ENCODE assay signal across 8 cellular contexts in the genomic region with DNA sequence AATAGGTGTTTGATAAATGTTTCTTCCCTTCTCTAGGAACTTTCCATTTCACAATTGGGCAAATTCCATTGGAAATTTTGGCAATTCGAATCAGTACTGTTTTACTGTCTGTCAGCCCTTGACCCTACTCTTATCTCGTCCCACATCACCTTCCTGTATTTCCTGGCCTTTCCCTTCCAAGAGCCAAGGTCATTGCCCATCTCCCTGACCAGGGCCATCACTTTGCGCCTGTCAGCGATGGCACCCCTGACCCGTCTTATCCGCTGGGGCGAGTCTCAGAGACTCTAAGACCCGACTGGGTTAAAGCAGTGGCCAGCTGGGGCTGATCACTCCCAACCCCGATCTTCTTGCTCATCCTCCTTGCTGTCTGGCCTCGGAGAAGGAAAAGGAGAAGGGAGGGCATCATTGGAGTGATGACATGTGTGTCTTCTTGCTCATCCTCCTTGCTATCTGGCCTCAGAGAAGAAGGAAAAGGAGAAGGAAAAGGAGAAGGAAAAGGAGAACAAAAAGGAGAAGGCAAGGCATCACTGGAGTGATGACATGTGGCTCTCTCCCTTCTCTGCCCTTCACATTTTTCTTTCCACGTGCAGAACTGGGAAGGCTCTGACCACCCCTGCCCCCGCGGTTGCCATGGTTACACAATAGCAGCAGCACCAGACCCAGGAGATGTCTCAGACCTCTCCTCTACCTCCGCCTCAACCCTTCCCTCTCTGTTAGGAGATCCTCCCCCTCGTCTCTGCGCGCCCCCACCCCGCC. TPM values are rescaled to one million over a fixed set of nuclear protein-coding genes. Genes with fewer than 3 reads are reported as not detected.
DNase-seq lines count a peak whose midpoint lies in the region; ATAC-seq, FAIRE-seq and TF ChIP-seq lines count a peak whose summit lies in the region.
"Had no signal": no experiment of that assay in that cellular context is flagged by ENCODE, and none has a peak within 500 bp of the region (broad histone marks: within the 10 kb centered on the region; RNA-seq: fewer than 3 reads in every experiment).

No MANE protein-coding gene starts in this region.

- no peak for TF ChIP-seq EP300 in HepG2 (IDR thresholded peaks at IDR 0.05; ENCODE audit: low read depth in 2 of 2, low read length in 2 of 2)
- no peak for TF ChIP-seq EP300 in HepG2 (CRISPR knock-in tag; IDR thresholded peaks at IDR 0.05; ENCODE audit: borderline replicate concordance)

- H3K36me3 ChIP-seq in HepG2 (replicated peaks in 1 of 2; ENCODE audit: control insufficient read depth in 1 of 2, insufficient read depth in 2 of 2, low read length in 2 of 2) (no peaks in the 10 kb centered on the region), tibial artery (no peaks in the 10 kb centered on the region)

- ATAC-seq in HepG2, result no peak
- no peak for ATAC-seq in stimulated activated naive CD8-positive, alpha-beta T cell treated with anti-CD3 and anti-CD28 coated beads, Interleukin-15, amount 100 ng/mL, for 72 hours
- ATAC-seq in HG02973 (IDR thresholded peaks at IDR 0.05; ENCODE audit: unreplicated experiment), result no peak

- in situ Hi-C loops in HepG2 (cut with HindIII; ENCODE audit: extremely low pct_ligation_motif_present, low pct_unique_long_range_greater_than_20kb), result no loop called here

- H3K27me3 Mint-ChIP-seq in stimulated activated naive CD8-positive, alpha-beta T cell treated with anti-CD3 and anti-CD28 coated beads, Interleukin-15, amount 100 ng/mL, for 72 hours, result peaks cover 39% of the 10 kb centered on the region

- H3K27me3 ChIP-seq in HepG2 (ENCODE audit: control insufficient read depth in 1 of 2, insufficient read depth in 2 of 2, low read length in 2 of 2) (peaks cover 1 to 30% of the 10 kb centered on the region in 2 experiments; a peak in 4 of 5 replicates), tibial artery (no peaks in the 10 kb centered on the region)

- peaks cover 18% of the 10 kb centered on the region for H3K4me1 Mint-ChIP-seq in stimulated activated naive CD8-positive, alpha-beta T cell treated with anti-CD3 and anti-CD28 coated beads, Interleukin-15, amount 100 ng/mL, for 72 hours

- H3K27ac ChIP-seq in HepG2 (ENCODE audit: extremely low read length, insufficient read depth, low read length) (no peak overlapping the region), tibial artery (peak overlapping the region; percentile 75 to 88)

- no peak overlapping the region for H3K9ac ChIP-seq in HepG2 (ENCODE audit: insufficient read depth, low read depth, low read length)

- H3K4me3 ChIP-seq in choroid plexus epithelial cell (ENCODE audit: low read depth, low read length), result peak overlapping the region; percentile 52
- no peak overlapping the region for H3K4me3 ChIP-seq in HepG2 (replicated peaks in 1 of 3; ENCODE audit: insufficient read depth in 1 of 3, low read depth in 2 of 3, low read length in 3 of 3)
- H3K4me3 ChIP-seq in tibial artery, result peak overlapping the region; percentile 64 to 69

- no peak for FAIRE-seq in HepG2 (lab: Jason Lieb, UNC)

- H3K79me2 ChIP-seq in HepG2 (ENCODE audit: insufficient read depth, low read length), result no peaks in the 10 kb centered on the region

- H2AFZ ChIP-seq in HepG2 (ENCODE audit: low read length), result no peak overlapping the region

- no peak overlapping the region for H3K4me3 Mint-ChIP-seq in stimulated activated naive CD8-positive, alpha-beta T cell treated with anti-CD3 and anti-CD28 coated beads, Interleukin-15, amount 100 ng/mL, for 72 hours

- H4K20me1 ChIP-seq in HepG2 (ENCODE audit: insufficient read depth, low read length), result no peaks in the 10 kb centered on the region

- peaks cover 0 to 13% of the 10 kb centered on the region in 2 donors for H3K9me3 Mint-ChIP-seq in stimulated activated naive CD8-positive, alpha-beta T cell treated with anti-CD3 and anti-CD28 coated beads, Interleukin-15, amount 100 ng/mL, for 72 hours

- POLR2A ChIA-PET in HepG2 (lab: Yijun Ruan, JAX), result no interaction called here

- CTCF ChIA-PET in HepG2 (lab: Yijun Ruan, JAX; ENCODE audit: low intra/inter-chr PET ratio, low total read pairs), result no interaction called here

- no peak for TF ChIP-seq POLR2A in HepG2 (IDR thresholded peaks at IDR 0.05; ENCODE audit: insufficient read depth in 1 of 2, low read depth in 2 of 2, low read length in 2 of 2)

- H3K27ac Mint-ChIP-seq in stimulated activated naive CD8-positive, alpha-beta T cell treated with anti-CD3 and anti-CD28 coated beads, Interleukin-15, amount 100 ng/mL, for 72 hours, result no peak overlapping the region
- H3K27ac Mint-ChIP-seq: stimulated activated naive CD8-positive, alpha-beta T cell treated with anti-CD3 and anti-CD28 coated beads, Interleukin-15, Interleukin-2, amounts not matched to agents 100 ng/mL and 50 ng/mL, for 24 hours had no signal

- WGBS in HepG2 (ENCODE audit: low lambda C conversion rate), result 8% methylated on average over 18 of the region's 18 CpGs

- no peak overlapping the region for H3K4me2 ChIP-seq in HepG2 (ENCODE audit: low read depth, low read length)

- intact Hi-C loops in HepG2 (cut with micrococcal nuclease; ENCODE audit: unreplicated experiment) (no loop called here), tibial artery (cut with DNase I; ENCODE audit: low total_unique reads) (loop anchor here (5.0 kb wide), 1 partner anchor 142 kb away; no protein-coding TSS in a partner anchor)

- BruUV-seq in HepG2 (replicated peaks; lab: Mats Ljungman, UMichigan), result no TSS peak

- H3K4me1 ChIP-seq in HepG2 (ENCODE audit: insufficient read depth, low read length), result peaks cover 6% of the 10 kb centered on the region; the same call in 1 of the 2 replicates
- H3K4me1 ChIP-seq in tibial artery, result peaks cover 0 to 25% (median 14%) of the 10 kb centered on the region in 4 donors

- H3K9me3 ChIP-seq in HepG2 (ENCODE audit: low read length) (no peaks in the 10 kb centered on the region; the same call in 1 of the 2 replicates), tibial artery (no peaks in the 10 kb centered on the region)

- no peak for TF ChIP-seq RAD21 in HepG2 (CRISPR knock-in tag; IDR thresholded peaks at IDR 0.05)

- DNase-seq in M059J (ENCODE audit: low read depth), result peak; percentile 81
- peak; percentile 51 for DNase-seq in choroid plexus epithelial cell (ENCODE audit: low read depth)
- DNase-seq in HepG2 (ENCODE audit: low spot score), result no peak
- peak; percentile 48 to 70 for DNase-seq in tibial artery
- no peak for DNase-seq in stimulated activated naive CD8-positive, alpha-beta T cell treated with anti-CD3 and anti-CD28 coated beads, Interleukin-15, amount 100 ng/mL, for 72 hours
- no peak for DNase-seq in NCI-H2029 (lab: John Stamatoyannopoulos, UW)

- no peak for TF ChIP-seq CTCF in choroid plexus epithelial cell (conservative IDR thresholded peaks at IDR 0.05; ENCODE audit: low read depth, low read length)
- no peak for TF ChIP-seq CTCF in HepG2 (CRISPR knock-in tag; IDR thresholded peaks at IDR 0.05)
- TF ChIP-seq CTCF in tibial artery (IDR thresholded peaks at IDR 0.05), result no peak

TF ChIP-seq in HepG2, 621 proteins besides CTCF, POLR2A, EP300 and RAD21:
- TF ChIP-seq, protein P1, sequence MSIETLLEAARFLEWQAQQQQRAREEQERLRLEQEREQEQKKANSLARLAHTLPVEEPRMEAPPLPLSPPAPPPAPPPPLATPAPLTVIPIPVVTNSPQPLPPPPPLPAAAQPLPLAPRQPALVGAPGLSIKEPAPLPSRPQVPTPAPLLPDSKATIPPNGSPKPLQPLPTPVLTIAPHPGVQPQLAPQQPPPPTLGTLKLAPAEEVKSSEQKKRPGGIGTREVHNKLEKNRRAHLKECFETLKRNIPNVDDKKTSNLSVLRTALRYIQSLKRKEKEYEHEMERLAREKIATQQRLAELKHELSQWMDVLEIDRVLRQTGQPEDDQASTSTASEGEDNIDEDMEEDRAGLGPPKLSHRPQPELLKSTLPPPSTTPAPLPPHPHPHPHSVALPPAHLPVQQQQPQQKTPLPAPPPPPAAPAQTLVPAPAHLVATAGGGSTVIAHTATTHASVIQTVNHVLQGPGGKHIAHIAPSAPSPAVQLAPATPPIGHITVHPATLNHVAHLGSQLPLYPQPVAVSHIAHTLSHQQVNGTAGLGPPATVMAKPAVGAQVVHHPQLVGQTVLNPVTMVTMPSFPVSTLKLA (IDR thresholded peaks at IDR 0.05), result 0 out of 2 replicates have a peak, but pooled peaks have one; percentile 35
- no peak for TF ChIP-seq ZNF496 (CRISPR knock-in tag; IDR thresholded peaks at IDR 0.05; ENCODE audit: insufficient replicate concordance)

RNA-seq across cellular contexts. Expression of a gene that starts 2.1 kb away (rescaled TPM):
- 8.1 and 9.2 TPM in 2 replicates for total RNA-seq in M059J (2014; rRNA removed; shearing (Covaris generic))
- 0.07 TPM in 1 of 2 replicates, not detected in the other for total RNA-seq in HepG2 (2016; rRNA removed; fragmentation: Illumina TruSeq; extraction: Trizol)
- total RNA-seq in HepG2 (2016; cell fraction: cytosol; rRNA removed; fragmentation: Illumina TruSeq; extraction: Trizol; ENCODE audit: low read depth), result not detected in 2 replicates
- total RNA-seq in HepG2 (2016; cell fraction: insoluble cytoplasmic fraction; rRNA removed; fragmentation: Illumina TruSeq; extraction: Trizol), result not detected in 2 replicates
- total RNA-seq in HepG2 (2016; cell fraction: membrane; rRNA removed; fragmentation: Illumina TruSeq; extraction: Trizol), result not detected in 2 replicates
- total RNA-seq in HepG2 (2016; cell fraction: nucleus; rRNA removed; fragmentation: Illumina TruSeq; extraction: Trizol), result not detected in 2 replicates
- polyA plus RNA-seq in HepG2 (2011; rRNA removed), result not detected in 2 replicates
- polyA plus RNA-seq in HepG2 (2011; cell fraction: cytosol; rRNA removed), result not detected in 2 replicates
- not detected in 2 replicates for polyA plus RNA-seq in HepG2 (2011; cell fraction: nucleus; rRNA removed)
- not detected in 2 replicates for polyA plus RNA-seq in HepG2 (2012)
- polyA plus RNA-seq in HepG2 (2016; cell fraction: cytosol; fragmentation: Illumina TruSeq; extraction: Trizol; ENCODE audit: low read depth), result not detected in 2 replicates
- not detected in 2 replicates for polyA plus RNA-seq in HepG2 (2016; cell fraction: insoluble cytoplasmic fraction; fragmentation: Illumina TruSeq; extraction: Trizol; ENCODE audit: low read depth)
- not detected in 2 replicates for polyA plus RNA-seq in HepG2 (2016; cell fraction: membrane; fragmentation: Illumina TruSeq; extraction: Trizol; ENCODE audit: low read depth)
- polyA plus RNA-seq in HepG2 (2016; cell fraction: nucleus; fragmentation: Illumina TruSeq; extraction: Trizol; ENCODE audit: insufficient read depth, low read depth), result not detected in 2 replicates
- not detected in 2 replicates for polyA minus RNA-seq in HepG2 (2011; rRNA and poly(A)+ RNA removed; ENCODE audit: low replicate concordance)
- polyA minus RNA-seq in HepG2 (2011; cell fraction: cytosol; rRNA and poly(A)+ RNA removed), result not detected in 2 replicates
- polyA minus RNA-seq in HepG2 (2011; cell fraction: nucleus; rRNA and poly(A)+ RNA removed), result not detected in 2 replicates

Comparison
In these comparisons a context has a peak if more than half of its experiments do, and no peak if none do; other contexts are left out.
1. DNase-seq: peak in M059J (single experiment), choroid plexus epithelial cell (single experiment) and tibial artery (2 of 2); none in HepG2 (single experiment), stimulated activated naive CD8-positive, alpha-beta T cell treated with anti-CD3 and anti-CD28 coated beads, Interleukin-15, amount 100 ng/mL, for 72 hours (0 of 2) and NCI-H2029 (single experiment).
2. H3K4me3 ChIP-seq: peak in choroid plexus epithelial cell (single experiment) and tibial artery (2 of 2); none in HepG2 (0 of 3).